In the genomic region with DNA sequence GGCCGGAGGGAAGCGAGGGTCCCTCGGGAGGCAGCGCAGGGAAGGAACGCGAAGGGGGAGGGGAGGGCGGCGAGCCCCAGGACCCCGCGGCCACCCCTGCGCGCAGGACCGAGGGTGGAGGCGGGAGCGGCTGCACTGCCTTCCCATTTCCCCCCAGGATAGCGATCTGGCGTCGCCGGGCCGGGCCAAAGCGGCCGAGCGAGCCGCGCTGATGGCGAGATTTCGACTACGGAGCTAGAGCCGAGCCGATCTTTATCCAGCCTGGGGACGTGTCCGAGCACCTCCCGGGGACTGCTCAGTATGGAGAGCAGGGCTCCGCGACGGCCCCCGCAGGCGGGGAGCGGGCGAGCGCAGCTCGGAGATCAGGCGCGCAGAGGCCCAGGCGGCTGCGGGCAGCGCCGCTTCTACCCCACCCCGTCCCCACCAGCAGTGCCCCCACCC, we compare ENCODE assay signal across 11 cellular contexts. TPM values are rescaled to one million over a fixed set of nuclear protein-coding genes. Genes with fewer than 3 reads are reported as not detected.
DNase-seq lines count a peak whose midpoint lies in the region; ATAC-seq and TF ChIP-seq lines count a peak whose summit lies in the region.
"Had no signal": no experiment of that assay in that cellular context is flagged by ENCODE, and none has a peak within 500 bp of the region (broad histone marks: within the 10 kb centered on the region; RNA-seq: fewer than 3 reads in every experiment).

No MANE protein-coding gene starts in this region.

- H3K79me2 ChIP-seq in hepatocyte: no peaks in the 10 kb centered on the region

- no peaks in the 10 kb centered on the region for H3K9me3 ChIP-seq in hepatocyte (ENCODE audit: low read depth)
- H3K9me3 ChIP-seq in A673 (ENCODE audit: low read depth, low read length, poor library complexity, severe bottlenecking): no peaks in the 10 kb centered on the region
- H3K9me3 ChIP-seq: left lung had no signal

- no peak overlapping the region for H3K9ac ChIP-seq in rectal smooth muscle tissue (ENCODE audit: low read length)

- peaks cover 11% of the 10 kb centered on the region for H3K4me1 ChIP-seq in hepatocyte (ENCODE audit: insufficient read depth)
- H3K4me1 ChIP-seq in rectal smooth muscle tissue (ENCODE audit: control insufficient read depth, insufficient read depth, low read length): peaks cover 3% of the 10 kb centered on the region
- H3K4me1 ChIP-seq in A673 (ENCODE audit: insufficient read depth, low read length, poor library complexity, severe bottlenecking): peaks cover 9% of the 10 kb centered on the region

- no peak overlapping the region for H3K27ac Mint-ChIP-seq in natural killer cell
- H3K27ac Mint-ChIP-seq: activated T-helper 2 cell treated with anti-CD3 and anti-CD28 coated beads, Interferon-gamma antibody, Interleukin-2, Interleukin-4, amounts not matched to agents 10 μg/mL and 5 μg/mL and 100 μg/mL, durations not matched to agents 14 hours and 24 hours and 36 hours; effector memory CD8-positive, alpha-beta T cell had no signal

- H3K4me1 Mint-ChIP-seq in natural killer cell: peaks cover 5% of the 10 kb centered on the region in 2 donors

- H3K36me3 ChIP-seq in hepatocyte (replicated peaks; ENCODE audit: insufficient read depth, low read depth): no peaks in the 10 kb centered on the region
- H3K36me3 ChIP-seq in rectal smooth muscle tissue (ENCODE audit: control insufficient read depth, insufficient read depth, low read length): no peaks in the 10 kb centered on the region
- H3K36me3 ChIP-seq in A673 (ENCODE audit: insufficient read depth, low read length, poor library complexity, severe bottlenecking): no peaks in the 10 kb centered on the region
- H3K36me3 ChIP-seq: left lung had no signal

- H3K27ac ChIP-seq in angular gyrus (ENCODE audit: low read depth, low read length) (peak overlapping the region; percentile 35), hepatocyte (no peak overlapping the region), rectal smooth muscle tissue (ENCODE audit: low read depth, low read length) (no peak overlapping the region), A673 (ENCODE audit: low read depth, low read length, poor library complexity, severe bottlenecking) (no peak overlapping the region)
- H3K27ac ChIP-seq: left lung had no signal

- H3K27me3 ChIP-seq in hepatocyte (peaks cover 92% of the 10 kb centered on the region), rectal smooth muscle tissue (ENCODE audit: control insufficient read depth, insufficient read depth, low read length) (peaks cover 27% of the 10 kb centered on the region), A673 (replicated peaks; ENCODE audit: insufficient read depth, low read depth, low read length, poor library complexity) (peaks cover 94% of the 10 kb centered on the region)

- H3K27me3 Mint-ChIP-seq in natural killer cell (ENCODE audit: low read depth in 2 of 2): peaks cover 50 to 76% of the 10 kb centered on the region in 2 donors

- POLR2A ChIA-PET in A673 (lab: Charles Lee; ENCODE audit: low non-redundant PET): no interaction called here

- H3K4me3 Mint-ChIP-seq in natural killer cell: no peak overlapping the region

- H3K4me2 ChIP-seq in hepatocyte: peak overlapping the region; percentile 94

- H3K9me3 Mint-ChIP-seq in natural killer cell: no peaks in the 10 kb centered on the region
- H3K9me3 Mint-ChIP-seq: activated T-helper 2 cell treated with anti-CD3 and anti-CD28 coated beads, Interferon-gamma antibody, Interleukin-2, Interleukin-4, amounts not matched to agents 10 μg/mL and 5 μg/mL and 100 μg/mL, durations not matched to agents 14 hours and 24 hours and 36 hours; effector memory CD8-positive, alpha-beta T cell had no signal

- no peak overlapping the region for H2AFZ ChIP-seq in hepatocyte

- no peak for ATAC-seq in natural killer cell
- ATAC-seq: effector memory CD8-positive, alpha-beta T cell had no signal

- no peaks in the 10 kb centered on the region for H4K20me1 ChIP-seq in hepatocyte (ENCODE audit: insufficient read depth, poor library complexity, severe bottlenecking)

- H3K36me3 Mint-ChIP-seq in natural killer cell: no peaks in the 10 kb centered on the region

- intact Hi-C loops in A673 (cut with micrococcal nuclease; ENCODE audit: unreplicated experiment) (no loop called here), natural killer cell (cut with micrococcal nuclease) (no loop called here)

- H3K9me2 ChIP-seq in hepatocyte (replicated peaks; ENCODE audit: insufficient read depth): no peaks in the 10 kb centered on the region

- TF ChIP-seq CTCF in hepatocyte (IDR thresholded peaks at IDR 0.05; ENCODE audit: poor library complexity) (no peak), A673 (conservative IDR thresholded peaks at IDR 0.05; ENCODE audit: low read depth, low read length) (no peak), natural killer cell (IDR thresholded peaks at IDR 0.05) (no peak)

- H3K4me3 ChIP-seq in hepatocyte (no peak overlapping the region), rectal smooth muscle tissue (ENCODE audit: low read length) (peak overlapping the region; percentile 38), A673 (ENCODE audit: low read depth, low read length, poor library complexity, severe bottlenecking) (no peak overlapping the region)

- CTCF ChIA-PET in A673 (lab: Charles Lee): no interaction called here

- 0% methylated on average over 9 of the region's 49 CpGs for WGBS in hepatocyte (ENCODE audit: low lambda C conversion rate, missing lambda C conversion rate)

- DNase-seq in ELF-1 (ENCODE audit: low read depth, low spot score) (peak; percentile 52), hepatocyte (ENCODE audit: low spot score) (peak; percentile 25), A673 (ENCODE audit: low spot score) (no peak), natural killer cell (no peak), NCI-H1417 (lab: John Stamatoyannopoulos, UW) (no peak), NCI-H526 treated with DMSO at 0.1 percent for 48 hours (lab: John Stamatoyannopoulos, UW) (no peak)
- DNase-seq: effector memory CD8-positive, alpha-beta T cell had no signal

- no TSS peak for BruUV-seq in A673 (replicated peaks; lab: Mats Ljungman, UMichigan)

RNA-seq across cellular contexts. Expression of a gene that starts 0.6 kb away (rescaled TPM):
- total RNA-seq in hepatocyte (0.47 and 0.84 TPM in 2 replicates), A673 (2021) (not detected in 2 replicates), natural killer cell (not detected)
- polyA plus RNA-seq in hepatocyte: 0.76 and 1.6 TPM in 2 replicates
- total RNA-seq: activated T-helper 2 cell treated with anti-CD3 and anti-CD28 coated beads, Interferon-gamma antibody, Interleukin-2, Interleukin-4, amounts not matched to agents 10 μg/mL and 5 μg/mL and 100 μg/mL, durations not matched to agents 14 hours and 24 hours and 36 hours had no signal

Comparison
In these comparisons a context has a peak if more than half of its experiments do, and no peak if none do; other contexts are left out.
1. DNase-seq: peak in ELF-1 (single experiment) and hepatocyte (single experiment); none in A673 (single experiment), natural killer cell (single experiment), NCI-H1417 (0 of 3) and NCI-H526 treated with DMSO at 0.1 percent for 48 hours (single experiment).